Comparison of ENCODE assay signal across 19 cellular contexts in genomic region chr9:89254773-89255125, GRCh38.
"Had no signal": no experiment of that assay in that cellular context is flagged by ENCODE, and none has a peak within 500 bp of the region (broad histone marks: within the 10 kb centered on the region; RNA-seq: fewer than 3 reads in every experiment).

No MANE protein-coding gene starts in this region.

- H3K27ac ChIP-seq: gastrocnemius medialis, left lung, prostate gland, transverse colon had no signal

- H3K36me3 Mint-ChIP-seq: brain had no signal

- DNase-seq: activated CD4-positive, alpha-beta T cell treated with anti-CD3 and anti-CD28 coated beads, Interleukin-2, amount 10 ng/mL, durations not matched to agents 7 days and 5 days; activated effector memory CD4-positive, alpha-beta T cell treated with Interleukin-2 at 50 U/mL for 16 hours; activated T-cell treated with anti-CD3 and anti-CD28 coated beads, Interleukin-2, amount 50 U/mL, for 24 hours; amygdala; effector memory CD4-positive, alpha-beta T cell; gastrocnemius medialis; islet precursor cell; left lung; stimulated activated CD4-positive, alpha-beta T cell treated with anti-CD3 and anti-CD28 coated beads, Interleukin-2, amount 100 ng/mL, for 24 hours; stimulated activated naive CD4-positive, alpha-beta T cell; substantia nigra; transverse colon had no signal

- H3K4me1 ChIP-seq: gastrocnemius medialis, left lung, prostate gland, transverse colon had no signal

- H3K4me1 Mint-ChIP-seq: activated CD4-positive, alpha-beta T cell treated with anti-CD3 and anti-CD28 coated beads, Interleukin-2, amount 10 ng/mL, durations not matched to agents 7 days and 5 days; brain; central memory CD8-positive, alpha-beta T cell; nephron; WTC11 had no signal

- ATAC-seq: gastrocnemius medialis, left lung, sciatic nerve, WTC11 had no signal

- H3K4me3 Mint-ChIP-seq: activated CD4-positive, alpha-beta T cell treated with anti-CD3 and anti-CD28 coated beads, Interleukin-2, amount 10 ng/mL, durations not matched to agents 7 days and 5 days; activated naive CD8-positive, alpha-beta T cell; activated T-cell treated with anti-CD3 and anti-CD28 coated beads, Interleukin-2, amount 50 U/mL, for 24 hours; brain; central memory CD8-positive, alpha-beta T cell; nephron; WTC11 had no signal

- H3K27me3 Mint-ChIP-seq: activated naive CD8-positive, alpha-beta T cell; activated T-cell treated with anti-CD3 and anti-CD28 coated beads, Interleukin-2, amount 50 U/mL, for 24 hours; brain; central memory CD8-positive, alpha-beta T cell had no signal

- H3K9me3 ChIP-seq: gastrocnemius medialis, left lung, prostate gland, transverse colon had no signal

- H3K4me3 ChIP-seq: gastrocnemius medialis, left lung, prostate gland, transverse colon had no signal

- H3K36me3 ChIP-seq: gastrocnemius medialis, left lung, prostate gland, transverse colon had no signal

- H3K27ac Mint-ChIP-seq: activated CD4-positive, alpha-beta T cell treated with anti-CD3 and anti-CD28 coated beads, Interleukin-2, amount 10 ng/mL, durations not matched to agents 7 days and 5 days; activated naive CD8-positive, alpha-beta T cell; activated T-cell treated with anti-CD3 and anti-CD28 coated beads, Interleukin-2, amount 50 U/mL, for 24 hours; brain; nephron; WTC11 had no signal

- H3K9me3 Mint-ChIP-seq: central memory CD8-positive, alpha-beta T cell had no signal

- H3K27me3 ChIP-seq: gastrocnemius medialis, left lung, transverse colon had no signal
